10 cellular contexts compared by ENCODE assay signal in the genomic region with DNA sequence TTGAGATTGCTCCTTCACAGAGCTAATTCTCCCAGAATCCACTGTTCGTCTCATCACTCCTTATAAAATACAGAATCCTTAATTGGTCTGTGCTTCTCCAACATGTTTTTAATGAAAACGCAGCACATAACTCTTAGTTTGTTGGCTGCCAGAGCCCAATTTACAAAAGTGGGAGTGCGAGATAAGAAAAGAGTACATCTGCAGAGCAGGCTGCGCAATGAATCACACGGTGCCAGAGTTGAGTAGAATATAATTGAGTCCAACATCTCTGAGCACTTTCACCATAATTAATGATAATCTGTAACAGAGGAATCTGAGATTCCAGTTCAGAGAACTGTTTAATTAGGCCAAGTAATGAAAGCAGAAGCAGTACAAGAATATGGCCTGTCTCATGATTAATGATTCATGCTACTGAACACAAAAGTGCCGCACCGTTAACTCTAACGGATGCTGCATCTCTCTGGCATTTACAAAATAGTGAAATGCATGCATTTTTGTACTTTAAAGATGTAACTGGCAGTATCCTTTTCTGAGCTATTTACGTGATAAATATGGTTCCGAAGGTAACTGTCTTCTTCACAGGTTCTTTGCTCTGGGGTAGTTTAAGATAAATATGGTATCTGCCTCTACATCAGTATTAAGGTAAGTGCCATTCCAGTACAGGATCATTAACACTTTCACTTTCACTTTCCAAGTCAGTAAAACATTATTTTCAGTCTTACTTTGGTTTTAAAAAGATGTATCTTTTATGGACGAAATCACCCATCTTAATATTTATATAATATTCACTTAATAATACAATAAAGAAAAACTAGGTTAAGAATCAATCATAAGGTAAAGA.
DNase-seq lines count a peak whose midpoint lies in the region; ATAC-seq, FAIRE-seq and TF ChIP-seq lines count a peak whose summit lies in the region.
"Had no signal": no experiment of that assay in that cellular context is flagged by ENCODE, and none has a peak within 500 bp of the region (broad histone marks: within the 10 kb centered on the region; RNA-seq: fewer than 3 reads in every experiment).

No MANE protein-coding gene starts in this region.

- no peak for TF ChIP-seq CTCF in GM12878 (IDR thresholded peaks at IDR 0.05 in 2 of 3, conservative IDR thresholded peaks at IDR 0.05 in 1 of 3; ENCODE audit: control insufficient read depth in 2 of 3, extremely low read depth in 1 of 3, insufficient read depth in 1 of 3, low read depth in 3 of 3, low read length in 3 of 3)
- TF ChIP-seq CTCF in omental fat pad (IDR thresholded peaks at IDR 0.05): no peak

- no peaks in the 10 kb centered on the region for H3K36me3 ChIP-seq in GM12878 (ENCODE audit: control insufficient read depth in 2 of 2, insufficient read depth in 2 of 2, low read length in 1 of 2)
- H3K36me3 ChIP-seq in H7 (replicated peaks; ENCODE audit: control insufficient read depth, insufficient read depth, low read length): no peaks in the 10 kb centered on the region

- SMC1A ChIA-PET in GM12878 (lab: Charles Lee; ENCODE audit: uncharacterized antibody, unreplicated experiment): no interaction called here

- no peaks in the 10 kb centered on the region for H3K9me3 ChIP-seq in GM12878 (replicated peaks; ENCODE audit: control insufficient read depth, insufficient read depth, low read length)

- no peak overlapping the region for H2AFZ ChIP-seq in GM12878 (ENCODE audit: control insufficient read depth, low read depth, low read length)

- ATAC-seq in GM12878: peak; percentile 31; the same call in 1 of the 3 replicates
- peak; percentile 76 for ATAC-seq in omental fat pad (ENCODE audit: low FRiP score)
- no peak for ATAC-seq in GM21717 (IDR thresholded peaks at IDR 0.05; ENCODE audit: unreplicated experiment)

- no peaks in the 10 kb centered on the region for H4K20me1 ChIP-seq in GM12878 (ENCODE audit: control insufficient read depth, insufficient read depth)

- no peak overlapping the region for H3K27ac ChIP-seq in GM12878 (ENCODE audit: control insufficient read depth, insufficient read depth)

- CTCF ChIA-PET in GM12878 (lab: Yijun Ruan, JAX): interaction anchor here (1.2 kb wide), 1 partner anchor 10 kb away, joined by 3 read pairs; no protein-coding TSS in a partner anchor

- BruUV-seq in GM12878 (replicated peaks; lab: Mats Ljungman, UMichigan): no TSS peak

- H3K4me2 ChIP-seq in GM12878 (ENCODE audit: control insufficient read depth, insufficient read depth): no peak overlapping the region

- H3K4me3 ChIP-seq in GM12878: no peak overlapping the region
- H3K4me3 ChIP-seq in H7 (ENCODE audit: insufficient read depth, low read depth, low read length): no peak overlapping the region

- DNase-seq in COLO829 (ENCODE audit: low spot score) (peak; percentile 24), NCI-H1105 (lab: John Stamatoyannopoulos, UW) (peak; percentile 8), GM12878 (ENCODE audit: low read depth, low spot score) (no peak), omental fat pad (ENCODE audit: low spot score) (no peak), glomerular visceral epithelial cell (ENCODE audit: extremely low spot score) (no peak), H7 (no peak)
- DNase-seq in stimulated activated CD4-positive, alpha-beta T cell treated with anti-CD3 and anti-CD28 coated beads, Interleukin-2, amount 100 ng/mL, for 24 hours: no peak
- DNase-seq: effector CD4-positive, alpha-beta T cell; NK-92 treated with Interleukin-12 subunit alpha and Interleukin-12 subunit beta, amount 100 ng/mL, for 24 hours had no signal

- no peaks in the 10 kb centered on the region for H3K27me3 ChIP-seq in GM12878 (replicated peaks in 1 of 2; ENCODE audit: control insufficient read depth in 2 of 2, insufficient read depth in 2 of 2, low read length in 1 of 2)
- H3K27me3 ChIP-seq in H7 (ENCODE audit: control insufficient read depth, insufficient read depth, low read length): no peaks in the 10 kb centered on the region

- WGBS in GM12878 (ENCODE audit: insufficient coverage, insufficient replicate concordance, low lambda C conversion rate, missing lambda C conversion rate): 74% methylated on average over 11 of the region's 11 CpGs

- H3K4me1 ChIP-seq in GM12878 (ENCODE audit: control insufficient read depth, insufficient read depth, low read length): no peaks in the 10 kb centered on the region

- TF ChIP-seq POLR2A in GM12878 (IDR thresholded peaks at IDR 0.05; ENCODE audit: low read depth, low read length): no peak

- H3K9ac ChIP-seq in GM12878 (ENCODE audit: control insufficient read depth, insufficient read depth, low read length): no peak overlapping the region

- FAIRE-seq in GM12878 (lab: Jason Lieb, UNC): no peak

- no peaks in the 10 kb centered on the region for H3K79me2 ChIP-seq in GM12878 (ENCODE audit: control insufficient read depth, insufficient read depth, low read length)

- in situ Hi-C loops in GM12878 (cut with MboI): no loop called here

- TF ChIP-seq EP300 in GM12878 (IDR thresholded peaks at IDR 0.05; ENCODE audit: borderline replicate concordance in 1 of 2, control insufficient read depth in 1 of 2, low read depth in 2 of 2, low read length in 2 of 2): no peak

- RAD21 ChIA-PET in GM12878 (lab: Charles Lee; ENCODE audit: unreplicated experiment): no interaction called here

- no peak for TF ChIP-seq RAD21 in GM12878 (IDR thresholded peaks at IDR 0.05; ENCODE audit: insufficient read depth, low read depth, low read length)

- intact Hi-C loops in GM12878 (cut with micrococcal nuclease; ENCODE audit: unreplicated experiment): no loop called here

- POLR2A ChIA-PET in GM12878 (lab: Charles Lee): no interaction called here

TF ChIP-seq in GM12878, 131 proteins besides CTCF, POLR2A, EP300 and RAD21:
- TF ChIP-seq, protein P1, sequence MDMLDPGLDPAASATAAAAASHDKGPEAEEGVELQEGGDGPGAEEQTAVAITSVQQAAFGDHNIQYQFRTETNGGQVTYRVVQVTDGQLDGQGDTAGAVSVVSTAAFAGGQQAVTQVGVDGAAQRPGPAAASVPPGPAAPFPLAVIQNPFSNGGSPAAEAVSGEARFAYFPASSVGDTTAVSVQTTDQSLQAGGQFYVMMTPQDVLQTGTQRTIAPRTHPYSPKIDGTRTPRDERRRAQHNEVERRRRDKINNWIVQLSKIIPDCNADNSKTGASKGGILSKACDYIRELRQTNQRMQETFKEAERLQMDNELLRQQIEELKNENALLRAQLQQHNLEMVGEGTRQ (IDR thresholded peaks at IDR 0.05; ENCODE audit: borderline replicate concordance, low read depth, low read length): no peak
- TF ChIP-seq MTA2 (IDR thresholded peaks at IDR 0.05; ENCODE audit: low read depth): peak; percentile 26; the same call in 1 of the 2 replicates
- TF ChIP-seq, protein P2, sequence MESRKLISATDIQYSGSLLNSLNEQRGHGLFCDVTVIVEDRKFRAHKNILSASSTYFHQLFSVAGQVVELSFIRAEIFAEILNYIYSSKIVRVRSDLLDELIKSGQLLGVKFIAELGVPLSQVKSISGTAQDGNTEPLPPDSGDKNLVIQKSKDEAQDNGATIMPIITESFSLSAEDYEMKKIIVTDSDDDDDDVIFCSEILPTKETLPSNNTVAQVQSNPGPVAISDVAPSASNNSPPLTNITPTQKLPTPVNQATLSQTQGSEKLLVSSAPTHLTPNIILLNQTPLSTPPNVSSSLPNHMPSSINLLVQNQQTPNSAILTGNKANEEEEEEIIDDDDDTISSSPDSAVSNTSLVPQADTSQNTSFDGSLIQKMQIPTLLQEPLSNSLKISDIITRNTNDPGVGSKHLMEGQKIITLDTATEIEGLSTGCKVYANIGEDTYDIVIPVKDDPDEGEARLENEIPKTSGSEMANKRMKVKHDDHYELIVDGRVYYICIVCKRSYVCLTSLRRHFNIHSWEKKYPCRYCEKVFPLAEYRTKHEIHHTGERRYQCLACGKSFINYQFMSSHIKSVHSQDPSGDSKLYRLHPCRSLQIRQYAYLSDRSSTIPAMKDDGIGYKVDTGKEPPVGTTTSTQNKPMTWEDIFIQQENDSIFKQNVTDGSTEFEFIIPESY (IDR thresholded peaks at IDR 0.05): peak; percentile 37; the same call in 1 of the 2 replicates
- no peak for TF ChIP-seq TARDBP (IDR thresholded peaks at IDR 0.05; ENCODE audit: borderline replicate concordance)
- no peak for TF ChIP-seq LARP7 (IDR thresholded peaks at IDR 0.05)

Comparison
In these comparisons a context has a peak if more than half of its experiments do, and no peak if none do; other contexts are left out.
1. DNase-seq: peak in COLO829 (single experiment) and NCI-H1105 (single experiment); none in GM12878 (single experiment), omental fat pad (single experiment), glomerular visceral epithelial cell (single experiment), stimulated activated CD4-positive, alpha-beta T cell treated with anti-CD3 and anti-CD28 coated beads, Interleukin-2, amount 100 ng/mL, for 24 hours (0 of 2) and H7 (single experiment).